Comparison of ENCODE assay signal across 8 cellular contexts in genomic region chrX:154490414-154491083, GRCh38. TPM values are rescaled to one million over a fixed set of nuclear protein-coding genes. Genes with fewer than 3 reads are reported as not detected.
DNase-seq lines count a peak whose midpoint lies in the region; ATAC-seq, FAIRE-seq and TF ChIP-seq lines count a peak whose summit lies in the region.

Gene SLC10A3, minus strand, starts transcription at chrX:154490629. Its CDS starts 1,689 bp downstream, at chrX:154488940.

- POLR2A ChIA-PET in WTC11 (lab: Charles Lee), result interaction anchor here (0.9 to 2.2 kb wide), 6 partner anchors 12 to 120 kb away, joined by 3 to 8 read pairs (median 6); partner anchors contain the start of genes FAM3A and LAGE3

- H3K27me3 Mint-ChIP-seq in WTC11 (ENCODE audit: low read depth), result peaks cover 5% of the 10 kb centered on the region; the same call in 1 of the 2 replicates

- H3K4me1 Mint-ChIP-seq in WTC11, result peaks cover 4% of the 10 kb centered on the region; the same call in 1 of the 2 replicates

- peak within 1 kb of the TSS; percentile 94 for H3K27ac Mint-ChIP-seq in WTC11

- CTCF ChIA-PET in WTC11 (lab: Charles Lee), result interaction anchor here (0.5 to 2.3 kb wide), 13 partner anchors 12 to 182 kb away, joined by 3 to 14 read pairs (median 3); partner anchors contain the start of genes DNASE1L1, IKBKG and PLXNA3

- ATAC-seq in GM19023 (IDR thresholded peaks at IDR 0.05; ENCODE audit: unreplicated experiment) (peak; percentile 82), HG03196 (IDR thresholded peaks at IDR 0.05; ENCODE audit: unreplicated experiment) (peak; percentile 73), WTC11 (peak; percentile 92)

- TF ChIP-seq CTCF in WTC11 (IDR thresholded peaks at IDR 0.05), result no peak
- no peak for TF ChIP-seq CTCF in bronchial epithelial cell (IDR thresholded peaks at IDR 0.05; ENCODE audit: insufficient read depth, low read length, severe bottlenecking)

- DNase-seq in AG08396 (ENCODE audit: low spot score), result peak; percentile 95
- DNase-seq in NCI-H226, result peak; percentile 89
- DNase-seq in WTC11 (ENCODE audit: low spot score), result peak; percentile 91
- peak; percentile 84 for DNase-seq in bronchial epithelial cell (ENCODE audit: low read depth)
- peak; percentile 92 for DNase-seq in iPS-NIHi11 (ENCODE audit: low spot score)

- H3K36me3 Mint-ChIP-seq in WTC11, result no peaks in the 10 kb centered on the region; the same call in 1 of the 2 replicates

- peak within 1 kb of the TSS; percentile 78 to 98 (median 91) for H3K27ac ChIP-seq in skin epidermis

- H3K36me3 ChIP-seq in bronchial epithelial cell (ENCODE audit: control insufficient read depth, insufficient read depth, low read length), result peaks cover 3% of the 10 kb centered on the region

- H3K4me3 ChIP-seq in bronchial epithelial cell (ENCODE audit: low read depth, low read length) (peak within 1 kb of the TSS; percentile 55), skin epidermis (peak within 1 kb of the TSS; percentile 48 to 74 (median 59))

- no peak for FAIRE-seq in bronchial epithelial cell (lab: Jason Lieb, UNC)

- H3K27me3 ChIP-seq in bronchial epithelial cell (ENCODE audit: control insufficient read depth, insufficient read depth, low read length), result no peaks in the 10 kb centered on the region

- no peaks in the 10 kb centered on the region for H3K9me3 Mint-ChIP-seq in WTC11

- peak within 1 kb of the TSS; percentile 80 for H3K4me3 Mint-ChIP-seq in WTC11

TF ChIP-seq in WTC11, 78 proteins besides CTCF, POLR2A, EP300 and RAD21:
- TF ChIP-seq CREM (CRISPR knock-in tag; IDR thresholded peaks at IDR 0.05) (0 out of 2 replicates have a peak, but pooled peaks have one; percentile 35), FOXK1 (CRISPR knock-in tag; IDR thresholded peaks at IDR 0.05) (peak; percentile 43; the same call in 1 of the 2 replicates), MAX (CRISPR knock-in tag; IDR thresholded peaks at IDR 0.05) (peak; percentile 38; the same call in 1 of the 2 replicates), ATF1 (CRISPR knock-in tag; IDR thresholded peaks at IDR 0.05) (no peak)

RNA-seq across cellular contexts. Expression of gene SLC10A3, which starts in this region (rescaled TPM):
- 8.7 to 9.8 TPM (median 9.6 TPM) in 3 replicates for total RNA-seq in WTC11 (2021)
- 7.4 and 13.4 TPM in 2 replicates for total RNA-seq in bronchial epithelial cell

Comparison
In these comparisons a context has a peak if more than half of its experiments do, and no peak if none do; other contexts are left out.
1. Peak in every context shown above with its lines: DNase-seq, ATAC-seq, H3K4me3 ChIP-seq and H3K27ac ChIP-seq.